ENCODE assay signal across 1 cellular context in the genomic region with DNA sequence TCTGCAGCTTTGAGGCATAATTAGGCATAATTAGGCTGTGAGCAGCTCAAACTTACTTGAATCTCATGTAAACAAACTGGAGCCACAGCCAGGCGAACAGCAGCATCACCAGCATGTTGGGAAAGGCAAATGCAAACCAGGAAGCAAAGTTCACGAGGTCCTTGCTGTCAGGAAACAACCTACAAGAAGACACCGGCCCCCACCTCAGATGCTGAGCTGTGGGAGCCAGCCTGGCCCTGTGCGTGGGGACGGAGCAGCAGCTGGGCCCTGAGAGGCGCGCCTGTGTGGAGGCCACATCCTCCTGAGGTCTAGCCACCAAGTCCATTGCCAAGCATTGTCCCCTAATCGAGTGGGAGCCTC.
TF ChIP-seq lines count a peak whose summit lies in the region.

No MANE protein-coding gene starts in this region.

TF ChIP-seq in HepG2, 621 proteins besides CTCF, POLR2A, EP300 and RAD21 (continued from another document and continues in another):
- no peak for TF ChIP-seq NONO (IDR thresholded peaks at IDR 0.05)
- TF ChIP-seq NONO (CRISPR knock-in tag; conservative IDR thresholded peaks at IDR 0.05): no peak
- no peak for TF ChIP-seq GFI1 (CRISPR knock-in tag; IDR thresholded peaks at IDR 0.05; ENCODE audit: borderline replicate concordance)
- TF ChIP-seq KLF9 (CRISPR knock-in tag; IDR thresholded peaks at IDR 0.05; ENCODE audit: low read depth): no peak
- TF ChIP-seq ZNF709 (CRISPR knock-in tag; IDR thresholded peaks at IDR 0.05): no peak
- TF ChIP-seq, protein P1, sequence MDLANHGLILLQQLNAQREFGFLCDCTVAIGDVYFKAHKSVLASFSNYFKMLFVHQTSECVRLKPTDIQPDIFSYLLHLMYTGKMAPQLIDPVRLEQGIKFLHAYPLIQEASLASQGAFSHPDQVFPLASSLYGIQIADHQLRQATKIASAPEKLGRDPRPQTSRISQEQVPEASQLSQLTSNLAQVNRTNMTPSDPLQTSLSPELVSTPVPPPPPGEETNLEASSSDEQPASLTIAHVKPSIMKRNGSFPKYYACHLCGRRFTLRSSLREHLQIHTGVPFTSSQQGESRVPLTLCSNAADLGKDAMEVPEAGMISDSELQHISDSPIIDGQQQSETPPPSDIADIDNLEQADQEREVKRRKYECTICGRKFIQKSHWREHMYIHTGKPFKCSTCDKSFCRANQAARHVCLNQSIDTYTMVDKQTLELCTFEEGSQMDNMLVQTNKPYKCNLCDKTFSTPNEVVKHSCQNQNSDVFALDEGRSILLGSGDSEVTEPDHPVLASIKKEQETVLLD (CRISPR knock-in tag; IDR thresholded peaks at IDR 0.05; ENCODE audit: low read depth): no peak
- TF ChIP-seq, protein P2, sequence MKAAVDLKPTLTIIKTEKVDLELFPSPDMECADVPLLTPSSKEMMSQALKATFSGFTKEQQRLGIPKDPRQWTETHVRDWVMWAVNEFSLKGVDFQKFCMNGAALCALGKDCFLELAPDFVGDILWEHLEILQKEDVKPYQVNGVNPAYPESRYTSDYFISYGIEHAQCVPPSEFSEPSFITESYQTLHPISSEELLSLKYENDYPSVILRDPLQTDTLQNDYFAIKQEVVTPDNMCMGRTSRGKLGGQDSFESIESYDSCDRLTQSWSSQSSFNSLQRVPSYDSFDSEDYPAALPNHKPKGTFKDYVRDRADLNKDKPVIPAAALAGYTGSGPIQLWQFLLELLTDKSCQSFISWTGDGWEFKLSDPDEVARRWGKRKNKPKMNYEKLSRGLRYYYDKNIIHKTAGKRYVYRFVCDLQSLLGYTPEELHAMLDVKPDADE (CRISPR knock-in tag; IDR thresholded peaks at IDR 0.05): no peak
- TF ChIP-seq ZNF136 (CRISPR knock-in tag; IDR thresholded peaks at IDR 0.05; ENCODE audit: low read depth): no peak
- TF ChIP-seq ZNF446 (CRISPR knock-in tag; IDR thresholded peaks at IDR 0.05): no peak
- no peak for TF ChIP-seq ZNF44 (CRISPR knock-in tag; IDR thresholded peaks at IDR 0.05)
- TF ChIP-seq, protein P3, sequence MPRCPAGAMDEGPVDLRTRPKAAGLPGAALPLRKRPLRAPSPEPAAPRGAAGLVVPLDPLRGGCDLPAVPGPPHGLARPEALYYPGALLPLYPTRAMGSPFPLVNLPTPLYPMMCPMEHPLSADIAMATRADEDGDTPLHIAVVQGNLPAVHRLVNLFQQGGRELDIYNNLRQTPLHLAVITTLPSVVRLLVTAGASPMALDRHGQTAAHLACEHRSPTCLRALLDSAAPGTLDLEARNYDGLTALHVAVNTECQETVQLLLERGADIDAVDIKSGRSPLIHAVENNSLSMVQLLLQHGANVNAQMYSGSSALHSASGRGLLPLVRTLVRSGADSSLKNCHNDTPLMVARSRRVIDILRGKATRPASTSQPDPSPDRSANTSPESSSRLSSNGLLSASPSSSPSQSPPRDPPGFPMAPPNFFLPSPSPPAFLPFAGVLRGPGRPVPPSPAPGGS (CRISPR knock-in tag; IDR thresholded peaks at IDR 0.05): no peak
- no peak for TF ChIP-seq ZC3H13 (CRISPR knock-in tag; IDR thresholded peaks at IDR 0.05)
- TF ChIP-seq IRF2 (CRISPR knock-in tag; IDR thresholded peaks at IDR 0.05): no peak
- TF ChIP-seq ZNF772 (CRISPR knock-in tag; IDR thresholded peaks at IDR 0.05): no peak
- TF ChIP-seq KDM5B (CRISPR knock-in tag; IDR thresholded peaks at IDR 0.05; ENCODE audit: borderline replicate concordance): no peak
- TF ChIP-seq YEATS2 (CRISPR knock-in tag; IDR thresholded peaks at IDR 0.05; ENCODE audit: borderline replicate concordance): no peak
- TF ChIP-seq HNF4G (IDR thresholded peaks at IDR 0.05; ENCODE audit: borderline replicate concordance, low read depth, low read length): 0 out of 2 replicates have a peak, but pooled peaks have one; percentile 36
- no peak for TF ChIP-seq HNF4G (CRISPR knock-in tag; IDR thresholded peaks at IDR 0.05; ENCODE audit: borderline replicate concordance, low read depth)
- TF ChIP-seq, protein P4, sequence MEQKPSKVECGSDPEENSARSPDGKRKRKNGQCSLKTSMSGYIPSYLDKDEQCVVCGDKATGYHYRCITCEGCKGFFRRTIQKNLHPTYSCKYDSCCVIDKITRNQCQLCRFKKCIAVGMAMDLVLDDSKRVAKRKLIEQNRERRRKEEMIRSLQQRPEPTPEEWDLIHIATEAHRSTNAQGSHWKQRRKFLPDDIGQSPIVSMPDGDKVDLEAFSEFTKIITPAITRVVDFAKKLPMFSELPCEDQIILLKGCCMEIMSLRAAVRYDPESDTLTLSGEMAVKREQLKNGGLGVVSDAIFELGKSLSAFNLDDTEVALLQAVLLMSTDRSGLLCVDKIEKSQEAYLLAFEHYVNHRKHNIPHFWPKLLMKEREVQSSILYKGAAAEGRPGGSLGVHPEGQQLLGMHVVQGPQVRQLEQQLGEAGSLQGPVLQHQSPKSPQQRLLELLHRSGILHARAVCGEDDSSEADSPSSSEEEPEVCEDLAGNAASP (CRISPR knock-in tag; IDR thresholded peaks at IDR 0.05; ENCODE audit: borderline replicate concordance): peak; percentile 73
- TF ChIP-seq ZNF350 (CRISPR knock-in tag; IDR thresholded peaks at IDR 0.05; ENCODE audit: borderline replicate concordance, low read depth): no peak
- no peak for TF ChIP-seq NR2F2 (IDR thresholded peaks at IDR 0.05; ENCODE audit: borderline replicate concordance, low read depth)
- TF ChIP-seq SOX5 (CRISPR knock-in tag; IDR thresholded peaks at IDR 0.05; ENCODE audit: borderline replicate concordance): 0 out of 2 replicates have a peak, but pooled peaks have one; percentile 29
- no peak for TF ChIP-seq ZUFSP (CRISPR knock-in tag; IDR thresholded peaks at IDR 0.05; ENCODE audit: borderline replicate concordance)
- no peak for TF ChIP-seq NFRKB (IDR thresholded peaks at IDR 0.05)
- no peak for TF ChIP-seq ZIK1 (CRISPR knock-in tag; IDR thresholded peaks at IDR 0.05; ENCODE audit: borderline replicate concordance, low read depth)
- TF ChIP-seq SALL2 (CRISPR knock-in tag; IDR thresholded peaks at IDR 0.05): 0 out of 2 replicates have a peak, but pooled peaks have one; percentile 12
- peak; percentile 64 for TF ChIP-seq RBFOX2 (IDR thresholded peaks at IDR 0.05; ENCODE audit: low read depth, low read length)
- no peak for TF ChIP-seq FOXP1 (IDR thresholded peaks at IDR 0.05)
- TF ChIP-seq FOXP1 (CRISPR knock-in tag; IDR thresholded peaks at IDR 0.05): peak; percentile 40
- TF ChIP-seq, protein P5, sequence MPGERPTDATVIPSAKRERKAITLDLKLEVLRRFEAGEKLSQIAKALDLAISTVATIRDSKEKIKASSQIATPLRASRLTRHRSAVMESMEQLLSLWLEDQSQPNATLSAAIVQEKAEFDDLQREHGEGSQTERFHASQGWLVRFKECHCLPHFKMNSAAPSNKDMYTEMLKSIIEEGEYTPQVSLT (CRISPR knock-in tag; IDR thresholded peaks at IDR 0.05; ENCODE audit: borderline replicate concordance, low read depth): no peak
- TF ChIP-seq BRCA1 (CRISPR knock-in tag; IDR thresholded peaks at IDR 0.05): no peak
- no peak for TF ChIP-seq DBP (CRISPR knock-in tag; IDR thresholded peaks at IDR 0.05; ENCODE audit: not compliant biosample characterization)
- no peak for TF ChIP-seq ZNF337 (CRISPR knock-in tag; IDR thresholded peaks at IDR 0.05; ENCODE audit: borderline replicate concordance, low read depth)
- TF ChIP-seq ZNF737 (CRISPR knock-in tag; IDR thresholded peaks at IDR 0.05; ENCODE audit: borderline replicate concordance): no peak
- no peak for TF ChIP-seq HNRNPUL1 (IDR thresholded peaks at IDR 0.05; ENCODE audit: low read depth, low read length)
- TF ChIP-seq, protein P6, sequence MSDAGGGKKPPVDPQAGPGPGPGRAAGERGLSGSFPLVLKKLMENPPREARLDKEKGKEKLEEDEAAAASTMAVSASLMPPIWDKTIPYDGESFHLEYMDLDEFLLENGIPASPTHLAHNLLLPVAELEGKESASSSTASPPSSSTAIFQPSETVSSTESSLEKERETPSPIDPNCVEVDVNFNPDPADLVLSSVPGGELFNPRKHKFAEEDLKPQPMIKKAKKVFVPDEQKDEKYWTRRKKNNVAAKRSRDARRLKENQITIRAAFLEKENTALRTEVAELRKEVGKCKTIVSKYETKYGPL (CRISPR knock-in tag; IDR thresholded peaks at IDR 0.05): no peak
- TF ChIP-seq, protein P7, sequence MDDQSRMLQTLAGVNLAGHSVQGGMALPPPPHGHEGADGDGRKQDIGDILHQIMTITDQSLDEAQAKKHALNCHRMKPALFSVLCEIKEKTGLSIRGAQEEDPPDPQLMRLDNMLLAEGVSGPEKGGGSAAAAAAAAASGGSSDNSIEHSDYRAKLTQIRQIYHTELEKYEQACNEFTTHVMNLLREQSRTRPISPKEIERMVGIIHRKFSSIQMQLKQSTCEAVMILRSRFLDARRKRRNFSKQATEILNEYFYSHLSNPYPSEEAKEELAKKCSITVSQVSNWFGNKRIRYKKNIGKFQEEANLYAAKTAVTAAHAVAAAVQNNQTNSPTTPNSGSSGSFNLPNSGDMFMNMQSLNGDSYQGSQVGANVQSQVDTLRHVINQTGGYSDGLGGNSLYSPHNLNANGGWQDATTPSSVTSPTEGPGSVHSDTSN (CRISPR knock-in tag; IDR thresholded peaks at IDR 0.05; ENCODE audit: borderline replicate concordance): no peak
- no peak for TF ChIP-seq ZNF614 (CRISPR knock-in tag; IDR thresholded peaks at IDR 0.05; ENCODE audit: borderline replicate concordance)
- TF ChIP-seq RERE (CRISPR knock-in tag; IDR thresholded peaks at IDR 0.05; ENCODE audit: low read depth): no peak
- no peak for TF ChIP-seq ARNTL (CRISPR knock-in tag; IDR thresholded peaks at IDR 0.05)
- no peak for TF ChIP-seq GPBP1L1 (CRISPR knock-in tag; IDR thresholded peaks at IDR 0.05)
- no peak for TF ChIP-seq ZNF75D (CRISPR knock-in tag; IDR thresholded peaks at IDR 0.05; ENCODE audit: borderline replicate concordance)
- no peak for TF ChIP-seq THAP7 (CRISPR knock-in tag; IDR thresholded peaks at IDR 0.05)
- no peak for TF ChIP-seq FLYWCH1 (CRISPR knock-in tag; IDR thresholded peaks at IDR 0.05)
- no peak for TF ChIP-seq TCF12 (IDR thresholded peaks at IDR 0.05)
- no peak for TF ChIP-seq TCF12 (CRISPR knock-in tag; IDR thresholded peaks at IDR 0.05)
- no peak for TF ChIP-seq ZSCAN22 (CRISPR knock-in tag; IDR thresholded peaks at IDR 0.05)
